ENCODE assay signal across 8 cellular contexts in genomic region chr11:16986434-16987204, GRCh38. TPM values are rescaled to one million over a fixed set of nuclear protein-coding genes. Genes with fewer than 3 reads are reported as not detected.
DNase-seq lines count a peak whose midpoint lies in the region; ATAC-seq, FAIRE-seq and TF ChIP-seq lines count a peak whose summit lies in the region.

No MANE protein-coding gene starts in this region.

- WGBS in suprapubic skin = 44% methylated on average over 5 of the region's 5 CpGs

- H3K4me3 ChIP-seq in suprapubic skin (no peak overlapping the region), tibial artery (no peak overlapping the region)

- peak overlapping the region; percentile 62 for H3K27ac ChIP-seq in suprapubic skin
- no peak overlapping the region for H3K27ac ChIP-seq in tibial artery

- H3K36me3 Mint-ChIP-seq in memory B cell = peaks cover 4% of the 10 kb centered on the region

- in situ Hi-C loops in KBM-7 (cut with MboI; ENCODE audit: low pct_unique_long_range_greater_than_20kb, low sequenced_read_pairs) = no loop called here

- no peaks in the 10 kb centered on the region for H3K27me3 Mint-ChIP-seq in memory B cell

- H3K9me3 Mint-ChIP-seq in memory B cell = no peaks in the 10 kb centered on the region

- no peaks in the 10 kb centered on the region for H3K27me3 ChIP-seq in suprapubic skin
- H3K27me3 ChIP-seq in tibial artery = no peaks in the 10 kb centered on the region

- peaks cover 26% of the 10 kb centered on the region for H3K4me1 ChIP-seq in suprapubic skin
- peaks cover 0 to 28% (median 8%) of the 10 kb centered on the region in 4 donors for H3K4me1 ChIP-seq in tibial artery

- peak; percentile 98 for ATAC-seq in GM21528 (IDR thresholded peaks at IDR 0.05; ENCODE audit: low FRiP score, unreplicated experiment)
- ATAC-seq in memory B cell (ENCODE audit: low read depth) = peak; percentile 89

- peaks cover 23% of the 10 kb centered on the region for H3K4me1 Mint-ChIP-seq in memory B cell

- no peak for TF ChIP-seq EP300 in suprapubic skin (IDR thresholded peaks at IDR 0.05)

- DNase-seq in GM12892 (ENCODE audit: insufficient read length) (peak; percentile 72), KBM-7 (peak; percentile 33), activated T-cell treated with anti-CD3 and anti-CD28 coated beads for 48 hours (ENCODE audit: low read depth) (peak; percentile 46), memory B cell (ENCODE audit: low spot score in 2 of 2) (peak in 1 of 2 donors; percentile 32), suprapubic skin (ENCODE audit: low spot score in 2 of 2) (no peak), T1000 (lab: John Stamatoyannopoulos, UW) (no peak), tibial artery (no peak)

- peak overlapping the region; percentile 25 for H3K27ac Mint-ChIP-seq in memory B cell

- TF ChIP-seq CTCF in suprapubic skin (IDR thresholded peaks at IDR 0.05) = no peak
- no peak for TF ChIP-seq CTCF in tibial artery (IDR thresholded peaks at IDR 0.05)

- TF ChIP-seq POLR2A in GM12892 (IDR thresholded peaks at IDR 0.05; ENCODE audit: low read depth, low read length) (no peak), suprapubic skin (IDR thresholded peaks at IDR 0.05) (no peak)

- peak; percentile 92 for FAIRE-seq in GM12892 (lab: Jason Lieb, UNC)

- H3K9me3 ChIP-seq in suprapubic skin = no peaks in the 10 kb centered on the region
- H3K9me3 ChIP-seq in tibial artery = no peaks in the 10 kb centered on the region

- peak overlapping the region; percentile 31 for H3K4me3 Mint-ChIP-seq in memory B cell

- no peaks in the 10 kb centered on the region for H3K36me3 ChIP-seq in suprapubic skin
- peaks cover 0 to 4% (median 0%) of the 10 kb centered on the region in 3 donors for H3K36me3 ChIP-seq in tibial artery

- intact Hi-C loops in tibial artery (cut with DNase I; ENCODE audit: low total_unique reads) = no loop called here

RNA-seq across cellular contexts. Expression of gene PLEKHA7, which starts 27.6 kb away (rescaled TPM):
- polyA plus RNA-seq in GM12892 (2012; ENCODE audit: missing spikeins) = 4.4 TPM
- total RNA-seq in suprapubic skin = 10 to 100 TPM; 23.6 to 47.5 (median 32.7) TPM

Comparison
In these comparisons a context has a peak if more than half of its experiments do, and no peak if none do; other contexts are left out.
1. DNase-seq: peak in GM12892 (single experiment), KBM-7 (single experiment) and activated T-cell treated with anti-CD3 and anti-CD28 coated beads for 48 hours (single experiment); none in suprapubic skin (0 of 2), T1000 (single experiment) and tibial artery (0 of 2).